Comparison of ENCODE assay signal across 16 cellular contexts in the genomic region with DNA sequence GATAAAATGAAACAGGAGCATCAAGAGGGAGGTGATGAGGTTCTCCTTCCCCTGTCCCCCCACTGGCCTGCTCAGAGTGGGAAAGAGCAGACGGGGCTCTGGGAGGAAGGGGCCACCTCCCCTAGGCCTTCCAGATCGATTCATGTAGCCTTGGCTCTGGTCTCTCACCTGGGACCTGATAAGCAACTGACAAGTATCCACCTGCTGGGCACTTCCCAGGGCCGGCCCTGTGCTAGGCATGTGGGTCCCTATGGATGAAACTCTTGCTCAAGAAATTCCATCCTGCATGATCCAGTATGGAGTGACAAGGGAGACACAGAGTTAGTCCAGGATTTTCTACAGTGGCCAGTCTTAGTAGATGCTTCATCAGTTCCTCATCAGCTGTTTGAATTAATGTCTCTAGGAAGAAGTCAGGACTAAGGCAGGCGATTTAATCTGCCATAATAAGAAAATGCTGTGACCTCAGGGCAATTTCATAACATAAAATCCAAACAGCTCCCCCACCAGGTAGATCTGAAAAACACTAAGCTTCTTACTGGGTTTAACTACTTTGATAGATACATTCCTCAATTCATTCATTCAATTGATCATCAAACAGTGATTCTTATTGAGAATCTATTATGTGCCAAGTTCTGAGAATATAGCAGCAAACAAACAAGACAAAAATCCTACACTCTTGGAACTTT. TPM values are rescaled to one million over a fixed set of nuclear protein-coding genes. Genes with fewer than 3 reads are reported as not detected.
DNase-seq lines count a peak whose midpoint lies in the region; ATAC-seq and TF ChIP-seq lines count a peak whose summit lies in the region.
"Had no signal": no experiment of that assay in that cellular context is flagged by ENCODE, and none has a peak within 500 bp of the region (broad histone marks: within the 10 kb centered on the region; RNA-seq: fewer than 3 reads in every experiment).

No MANE protein-coding gene starts in this region.

- peaks cover 7% of the 10 kb centered on the region for H3K36me3 Mint-ChIP-seq in dendritic cell treated with granulocyte-macrophage colony-stimulating factor and Interleukin-4, amounts not matched to agents 40 ng/mL and 50 ng/mL, for 4 days (ENCODE audit: low read depth)

- no peaks in the 10 kb centered on the region for H3K9me3 Mint-ChIP-seq in dendritic cell treated with granulocyte-macrophage colony-stimulating factor and Interleukin-4, amounts not matched to agents 40 ng/mL and 50 ng/mL, for 4 days
- H3K9me3 Mint-ChIP-seq: activated CD8-positive, alpha-beta T cell treated with anti-CD3 and anti-CD28 coated beads for 36 hours; activated T-helper 1 cell treated with anti-CD3 and anti-CD28 coated beads, Interleukin-12 subunit alpha, Interleukin-12 subunit beta, Interleukin-2, Interleukin-4 antibody, amounts not matched to agents 30 ng/mL and 10 ng/mL and 1 ng/mL, durations not matched to agents 14 hours and 24 hours and 36 hours had no signal

- H3K27me3 Mint-ChIP-seq in dendritic cell treated with granulocyte-macrophage colony-stimulating factor and Interleukin-4, amounts not matched to agents 40 ng/mL and 50 ng/mL, for 4 days = no peaks in the 10 kb centered on the region
- H3K27me3 Mint-ChIP-seq: activated CD8-positive, alpha-beta T cell treated with anti-CD3 and anti-CD28 coated beads for 36 hours; naive thymus-derived CD4-positive, alpha-beta T cell had no signal

- 90 to 94% methylated on average over 4 of the region's 4 CpGs for WGBS in sigmoid colon, 2 donors

- TF ChIP-seq CTCF in DOHH2 (IDR thresholded peaks at IDR 0.05; ENCODE audit: low read depth, low read length, poor library complexity, severe bottlenecking) = peak; percentile 23
- no peak for TF ChIP-seq CTCF in sigmoid colon (IDR thresholded peaks at IDR 0.05)

- H3K9me2 ChIP-seq in DOHH2 (replicated peaks; ENCODE audit: control insufficient read depth, low read length) = no peaks in the 10 kb centered on the region

- peaks cover 79% of the 10 kb centered on the region for H3K4me1 Mint-ChIP-seq in dendritic cell treated with granulocyte-macrophage colony-stimulating factor and Interleukin-4, amounts not matched to agents 40 ng/mL and 50 ng/mL, for 4 days (ENCODE audit: low read depth)

- no peaks in the 10 kb centered on the region for H3K4me1 ChIP-seq in DOHH2 (ENCODE audit: control insufficient read depth, low read length)
- peaks cover 0 to 79% (median 58%) of the 10 kb centered on the region in 4 donors for H3K4me1 ChIP-seq in sigmoid colon

- no peaks in the 10 kb centered on the region for H3F3A ChIP-seq in DOHH2 (ENCODE audit: control insufficient read depth, insufficient read depth)

- peak overlapping the region; percentile 89 for H3K27ac Mint-ChIP-seq in dendritic cell treated with granulocyte-macrophage colony-stimulating factor and Interleukin-4, amounts not matched to agents 40 ng/mL and 50 ng/mL, for 4 days
- H3K27ac Mint-ChIP-seq: activated T-helper 1 cell treated with anti-CD3 and anti-CD28 coated beads, Interleukin-12 subunit alpha, Interleukin-12 subunit beta, Interleukin-2, Interleukin-4 antibody, amounts not matched to agents 30 ng/mL and 10 ng/mL and 1 ng/mL, durations not matched to agents 14 hours and 24 hours and 36 hours had no signal

- H3K27me3 ChIP-seq in DOHH2 (ENCODE audit: control insufficient read depth, low read length) (no peaks in the 10 kb centered on the region), sigmoid colon (no peaks in the 10 kb centered on the region)
- H3K27me3 ChIP-seq: SJSA1 had no signal

- H3K4me3 ChIP-seq in DOHH2 (ENCODE audit: low read length) = no peak overlapping the region
- no peak overlapping the region for H3K4me3 ChIP-seq in sigmoid colon
- H3K4me3 ChIP-seq: SJSA1 had no signal

- no peak overlapping the region for H3K4me3 Mint-ChIP-seq in dendritic cell treated with granulocyte-macrophage colony-stimulating factor and Interleukin-4, amounts not matched to agents 40 ng/mL and 50 ng/mL, for 4 days
- H3K4me3 Mint-ChIP-seq: activated CD8-positive, alpha-beta T cell treated with anti-CD3 and anti-CD28 coated beads for 36 hours; activated T-helper 1 cell treated with anti-CD3 and anti-CD28 coated beads, Interleukin-12 subunit alpha, Interleukin-12 subunit beta, Interleukin-2, Interleukin-4 antibody, amounts not matched to agents 30 ng/mL and 10 ng/mL and 1 ng/mL, durations not matched to agents 14 hours and 24 hours and 36 hours; naive thymus-derived CD4-positive, alpha-beta T cell had no signal

- no peak for ATAC-seq in HG03159 (IDR thresholded peaks at IDR 0.05; ENCODE audit: unreplicated experiment)
- ATAC-seq in GM18867 (IDR thresholded peaks at IDR 0.05; ENCODE audit: unreplicated experiment) = no peak
- ATAC-seq: activated CD8-positive, alpha-beta T cell treated with anti-CD3 and anti-CD28 coated beads for 36 hours; naive thymus-derived CD4-positive, alpha-beta T cell had no signal

- H3K4me2 ChIP-seq in DOHH2 (ENCODE audit: low read length) = no peak overlapping the region

- intact Hi-C loops in dendritic cell treated with granulocyte-macrophage colony-stimulating factor and Interleukin-4, amounts not matched to agents 40 ng/mL and 50 ng/mL, for 4 days (cut with micrococcal nuclease) = loop anchor here (2.0 kb wide), 1 partner anchor 22 kb away; no protein-coding TSS in a partner anchor
- intact Hi-C loops in sigmoid colon (cut with DNase I) = no loop called here

- H3K9me3 ChIP-seq in DOHH2 (ENCODE audit: control insufficient read depth, insufficient read depth, low read length) (no peaks in the 10 kb centered on the region), sigmoid colon (no peaks in the 10 kb centered on the region)
- H3K9me3 ChIP-seq: SJSA1 had no signal

- TF ChIP-seq POLR2A in sigmoid colon (IDR thresholded peaks at IDR 0.05) = no peak

- H4K20me1 ChIP-seq in DOHH2 (ENCODE audit: control insufficient read depth, insufficient read depth, low read depth, low read length) = no peaks in the 10 kb centered on the region

- H3K27ac ChIP-seq in DOHH2 (ENCODE audit: low read depth, low read length) (no peak overlapping the region), sigmoid colon (peak overlapping the region; percentile 65 to 87 (median 83))
- H3K27ac ChIP-seq: SJSA1 had no signal

- no peak for TF ChIP-seq EP300 in sigmoid colon (IDR thresholded peaks at IDR 0.05)

- no peaks in the 10 kb centered on the region for H3K36me3 ChIP-seq in DOHH2 (ENCODE audit: control insufficient read depth, low read length)
- H3K36me3 ChIP-seq in sigmoid colon = no peaks in the 10 kb centered on the region

- peak; percentile 27 for DNase-seq in NAMALWA (ENCODE audit: low spot score)
- DNase-seq in sigmoid colon = no peak
- DNase-seq in D341Med (ENCODE audit: low spot score) = no peak
- DNase-seq in NCI-H2227 (lab: John Stamatoyannopoulos, UW; ENCODE audit: unreplicated experiment) = no peak
- DNase-seq: activated CD8-positive, alpha-beta T cell treated with anti-CD3 and anti-CD28 coated beads for 36 hours; amygdala; DMS 273 treated with DMSO at 0.1 percent for 48 hours; NCI-H2081 treated with DMSO at 0.1 percent for 48 hours; stimulated activated CD4-positive, alpha-beta T cell treated with anti-CD3 and anti-CD28 coated beads, Interleukin-1b, Interleukin-23, amount 100 ng/mL, for 48 hours had no signal

- no peaks in the 10 kb centered on the region for H3K79me2 ChIP-seq in DOHH2 (ENCODE audit: control insufficient read depth, low read length)

RNA-seq across cellular contexts. Expression of a gene that starts 44.7 kb away (rescaled TPM):
- 100 to 1,000 TPM in 1 of 4 donors, 10 to 100 TPM in 3; 59.8 to 115 (median 72.3) TPM for total RNA-seq in sigmoid colon
- 100 to 1,000 TPM in 2 of 3 donors, 10 to 100 TPM in 1; 97.3 to 120 (median 116) TPM for polyA plus RNA-seq in sigmoid colon
